ENCODE assay signal across 28 cellular contexts in genomic region chr22:17547995-17548755, GRCh38. TPM values are rescaled to one million over a fixed set of nuclear protein-coding genes. Genes with fewer than 3 reads are reported as not detected.
"Had no signal": no experiment of that assay in that cellular context is flagged by ENCODE, and none has a peak within 500 bp of the region (broad histone marks: within the 10 kb centered on the region; RNA-seq: fewer than 3 reads in every experiment).

No MANE protein-coding gene starts in this region.

- H3K36me3 Mint-ChIP-seq: activated CD4-positive, alpha-beta memory T cell treated with anti-CD3 and anti-CD28 coated beads for 36 hours; activated naive CD4-positive, alpha-beta T cell treated with anti-CD3 and anti-CD28 coated beads, Interleukin-2, amount 50 U/mL, for 72 hours had no signal

- H3K27me3 Mint-ChIP-seq: activated CD4-positive, alpha-beta T cell treated with anti-CD3 and anti-CD28 coated beads, Interleukin-2, amount 10 ng/mL, durations not matched to agents 7 days and 5 days; activated naive CD8-positive, alpha-beta T cell treated with anti-CD3 and anti-CD28 coated beads, Interleukin-2, amount 50 U/mL, for 24 hours had no signal

- H3K4me3 ChIP-seq: ascending aorta, body of pancreas, SK-N-MC had no signal

- H3K4me1 ChIP-seq: ascending aorta, body of pancreas had no signal

- H3K27ac Mint-ChIP-seq: activated CD4-positive, alpha-beta memory T cell treated with anti-CD3 and anti-CD28 coated beads for 36 hours; activated CD4-positive, alpha-beta T cell treated with anti-CD3 and anti-CD28 coated beads, Interleukin-2, amount 10 ng/mL, durations not matched to agents 7 days and 5 days; activated naive CD4-positive, alpha-beta T cell treated with anti-CD3 and anti-CD28 coated beads, Interleukin-2, amount 50 U/mL, for 72 hours had no signal

- ATAC-seq: activated naive CD4-positive, alpha-beta T cell treated with anti-CD3 and anti-CD28 coated beads, Interleukin-2, amount 50 U/mL, for 72 hours; activated T-cell treated with anti-CD3 and anti-CD28 coated beads, Interleukin-2, amount 50 U/mL, for 4 hours; body of pancreas; Panc1; Right ventricle myocardium inferior had no signal

- H3K27me3 ChIP-seq: ascending aorta, body of pancreas had no signal

- H3K9me3 ChIP-seq: ascending aorta, body of pancreas had no signal

- H3K4me3 Mint-ChIP-seq: activated CD4-positive, alpha-beta memory T cell treated with anti-CD3 and anti-CD28 coated beads for 36 hours; activated CD4-positive, alpha-beta T cell treated with anti-CD3 and anti-CD28 coated beads, Interleukin-2, amount 10 ng/mL, durations not matched to agents 7 days and 5 days; activated naive CD8-positive, alpha-beta T cell treated with anti-CD3 and anti-CD28 coated beads, Interleukin-2, amount 50 U/mL, for 24 hours; activated T-cell treated with anti-CD3 and anti-CD28 coated beads, Interleukin-2, amount 50 U/mL, for 4 hours; central memory CD8-positive, alpha-beta T cell had no signal

- H3K9me3 Mint-ChIP-seq: activated CD4-positive, alpha-beta memory T cell treated with anti-CD3 and anti-CD28 coated beads for 36 hours; activated CD4-positive, alpha-beta T cell treated with anti-CD3 and anti-CD28 coated beads, Interleukin-2, amount 10 ng/mL, durations not matched to agents 7 days and 5 days; activated naive CD4-positive, alpha-beta T cell treated with anti-CD3 and anti-CD28 coated beads, Interleukin-2, amount 50 U/mL, for 72 hours; activated naive CD8-positive, alpha-beta T cell treated with anti-CD3 and anti-CD28 coated beads, Interleukin-2, amount 50 U/mL, for 24 hours; activated T-cell treated with anti-CD3 and anti-CD28 coated beads, Interleukin-2, amount 50 U/mL, for 4 hours; central memory CD8-positive, alpha-beta T cell had no signal

- DNase-seq: activated CD4-positive, alpha-beta memory T cell treated with anti-CD3 and anti-CD28 coated beads for 36 hours; activated CD4-positive, alpha-beta T cell treated with anti-CD3 and anti-CD28 coated beads, Interleukin-2, amount 10 ng/mL, durations not matched to agents 7 days and 5 days; activated CD4-positive, CD25-positive, alpha-beta regulatory T cell; activated CD8-positive, alpha-beta memory T cell treated with anti-CD3 and anti-CD28 coated beads for 24 hours; activated effector memory CD4-positive, alpha-beta T cell treated with anti-CD3 and anti-CD28 coated beads, Interleukin-2, amount 50 U/mL, for 16 hours; activated naive CD4-positive, alpha-beta T cell treated with Interleukin-2 at 50 U/mL for 16 hours; activated naive CD8-positive, alpha-beta T cell treated with anti-CD3 and anti-CD28 coated beads, Interleukin-2, amount 50 U/mL, for 24 hours; activated T-cell treated with anti-CD3 and anti-CD28 coated beads, Interleukin-2, amount 50 U/mL, for 4 hours; amniotic stem cell; body of pancreas; NCI-H1092; NCI-H1417; NCI-H2029; NCI-H345; NCI-H510A; NCI-H69; NK-92 treated with Interleukin-12 subunit alpha and Interleukin-12 subunit beta, amount 100 ng/mL, for 24 hours; OCI-M1; RPMI8226; T-helper 1 cell had no signal

- H3K36me3 ChIP-seq: ascending aorta had no signal

- H3K27ac ChIP-seq: ascending aorta, body of pancreas, SK-N-MC, VCaP had no signal

- H3K4me1 Mint-ChIP-seq: activated CD4-positive, alpha-beta T cell treated with anti-CD3 and anti-CD28 coated beads, Interleukin-2, amount 10 ng/mL, durations not matched to agents 7 days and 5 days; activated naive CD8-positive, alpha-beta T cell treated with anti-CD3 and anti-CD28 coated beads, Interleukin-2, amount 50 U/mL, for 24 hours; central memory CD8-positive, alpha-beta T cell had no signal

RNA-seq across cellular contexts. Expression of gene SLC25A18, which starts 15.1 kb away (rescaled TPM):
- total RNA-seq: activated CD4-positive, alpha-beta memory T cell treated with anti-CD3 and anti-CD28 coated beads for 36 hours; activated CD4-positive, alpha-beta T cell treated with anti-CD3 and anti-CD28 coated beads, Interleukin-2, amount 10 ng/mL, durations not matched to agents 7 days and 5 days; activated naive CD4-positive, alpha-beta T cell treated with anti-CD3 and anti-CD28 coated beads, Interleukin-2, amount 50 U/mL, for 72 hours; activated T-cell treated with anti-CD3 and anti-CD28 coated beads, Interleukin-2, amount 50 U/mL, for 4 hours; ascending aorta; T-helper 2 cell treated with Interferon-gamma antibody and Interleukin-4, amounts not matched to agents 100 ng/mL and 5 ng/mL, for 36 hours had no signal
